In the genomic region with DNA sequence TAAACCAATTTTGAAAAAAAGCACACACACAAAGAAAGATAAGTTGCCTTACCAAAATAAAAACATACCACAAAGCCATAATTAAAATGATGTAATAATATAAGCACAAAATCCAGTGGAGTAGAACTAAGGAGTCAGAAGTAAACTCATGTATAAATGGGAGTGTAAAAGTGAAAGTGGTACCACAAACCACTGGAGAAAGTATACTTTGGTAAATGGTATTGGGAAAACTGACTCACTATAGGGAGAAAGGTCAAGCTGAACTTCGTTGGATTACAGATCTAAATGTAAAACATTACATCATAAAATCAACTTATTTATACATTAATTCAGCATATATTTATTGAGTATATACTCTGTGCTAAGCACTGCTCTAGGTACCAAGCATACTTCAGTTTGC, we compare ENCODE assay signal across 16 cellular contexts. TPM values are rescaled to one million over a fixed set of nuclear protein-coding genes. Genes with fewer than 3 reads are reported as not detected.
"Had no signal": no experiment of that assay in that cellular context is flagged by ENCODE, and none has a peak within 500 bp of the region (broad histone marks: within the 10 kb centered on the region; RNA-seq: fewer than 3 reads in every experiment).

No MANE protein-coding gene starts in this region.

- H3K4me3 Mint-ChIP-seq: activated naive CD8-positive, alpha-beta T cell treated with anti-CD3 and anti-CD28 coated beads, Interleukin-2, amount 50 U/mL, for 24 hours; naive B cell; neural progenitor cell; stimulated activated effector memory CD8-positive, alpha-beta T cell treated with anti-CD3 and anti-CD28 coated beads, Interleukin-12 subunit alpha, Interleukin-12 subunit beta, amount 100 ng/mL, for 72 hours had no signal

- H3K27ac Mint-ChIP-seq: activated naive CD8-positive, alpha-beta T cell treated with anti-CD3 and anti-CD28 coated beads, Interleukin-2, amount 50 U/mL, for 24 hours; naive B cell; neural progenitor cell; stimulated activated effector memory CD8-positive, alpha-beta T cell treated with anti-CD3 and anti-CD28 coated beads, Interleukin-12 subunit alpha, Interleukin-12 subunit beta, amount 100 ng/mL, for 72 hours had no signal

- H3K27me3 ChIP-seq: ascending aorta, esophagus muscularis mucosa, neural progenitor cell, pancreas, tibial nerve, uterus had no signal

- H3K27me3 Mint-ChIP-seq: naive B cell had no signal

- H3K4me1 ChIP-seq: ascending aorta, esophagus muscularis mucosa, neural progenitor cell, pancreas, tibial nerve, uterus had no signal

- ATAC-seq: activated naive CD8-positive, alpha-beta T cell treated with anti-CD3 and anti-CD28 coated beads, Interleukin-2, amount 50 U/mL, for 24 hours; left lobe of liver; pancreas; stimulated activated effector memory CD8-positive, alpha-beta T cell treated with anti-CD3 and anti-CD28 coated beads, Interleukin-12 subunit alpha, Interleukin-12 subunit beta, amount 100 ng/mL, for 72 hours had no signal

- H3K4me2 ChIP-seq: neural progenitor cell had no signal

- H3K9me3 ChIP-seq: pancreas, uterus had no signal

- H3K4me1 Mint-ChIP-seq: activated naive CD8-positive, alpha-beta T cell treated with anti-CD3 and anti-CD28 coated beads, Interleukin-2, amount 50 U/mL, for 24 hours; naive B cell; neural progenitor cell; stimulated activated effector memory CD8-positive, alpha-beta T cell treated with anti-CD3 and anti-CD28 coated beads, Interleukin-12 subunit alpha, Interleukin-12 subunit beta, amount 100 ng/mL, for 72 hours had no signal

- H3K9ac ChIP-seq: neural progenitor cell had no signal

- DNase-seq: activated CD4-positive, alpha-beta T cell treated with anti-CD3 and anti-CD28 coated beads, Interleukin-2, amount 50 U/mL, for 1 hour; activated CD8-positive, alpha-beta memory T cell treated with anti-CD3 and anti-CD28 coated beads for 24 hours; activated naive CD8-positive, alpha-beta T cell treated with anti-CD3 and anti-CD28 coated beads, Interleukin-2, amount 50 U/mL, for 24 hours; islet precursor cell; mammary epithelial cell; naive B cell; pancreas; stimulated activated CD4-positive, alpha-beta T cell treated with anti-CD3 and anti-CD28 coated beads, Interleukin-2, amount 100 ng/mL, for 24 hours; uterus had no signal

- H3K36me3 ChIP-seq: ascending aorta, esophagus muscularis mucosa, neural progenitor cell, pancreas, tibial nerve, uterus had no signal

- H3K9me3 Mint-ChIP-seq: neural progenitor cell had no signal

- H3K4me3 ChIP-seq: ascending aorta, esophagus muscularis mucosa, neural progenitor cell, pancreas, tibial nerve, uterus had no signal

- H3K36me3 Mint-ChIP-seq: naive B cell; neural progenitor cell; stimulated activated effector memory CD8-positive, alpha-beta T cell treated with anti-CD3 and anti-CD28 coated beads, Interleukin-12 subunit alpha, Interleukin-12 subunit beta, amount 100 ng/mL, for 72 hours had no signal

- H2AFZ ChIP-seq: neural progenitor cell had no signal

RNA-seq across cellular contexts. Expression of a gene that starts 46.3 kb away (rescaled TPM):
- total RNA-seq: mononuclear cell had no signal
